ENCODE assay signal across 10 cellular contexts in the genomic region with DNA sequence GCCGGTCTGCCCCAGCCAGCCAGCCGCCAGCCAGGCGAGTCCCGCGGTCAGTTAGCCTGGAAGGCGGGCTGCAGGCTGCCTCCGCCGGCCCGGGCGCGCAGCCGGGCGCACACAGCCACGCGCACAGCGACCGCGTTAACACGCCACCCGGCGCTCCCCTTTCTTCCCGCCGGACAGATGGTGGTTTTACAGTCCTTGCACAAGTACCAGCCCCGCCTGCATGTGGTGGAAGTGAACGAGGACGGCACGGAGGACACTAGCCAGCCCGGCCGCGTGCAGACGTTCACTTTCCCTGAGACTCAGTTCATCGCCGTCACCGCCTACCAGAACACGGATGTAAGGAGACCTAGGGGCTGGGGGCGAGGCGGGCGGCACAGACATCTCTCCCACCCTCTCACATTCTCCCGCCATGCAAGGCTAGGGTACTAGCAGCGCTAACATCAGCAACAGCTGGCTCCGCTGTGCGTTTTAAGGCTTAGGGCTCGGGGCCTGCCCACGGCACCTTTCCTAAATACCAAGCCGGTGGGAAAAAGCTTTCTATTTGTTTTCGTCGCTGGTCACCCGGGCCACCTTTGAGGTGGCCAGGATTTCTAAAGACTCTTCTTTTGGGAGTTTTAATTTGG. TPM values are rescaled to one million over a fixed set of nuclear protein-coding genes. Genes with fewer than 3 reads are reported as not detected.
DNase-seq lines count a peak whose midpoint lies in the region; ATAC-seq, FAIRE-seq and TF ChIP-seq lines count a peak whose summit lies in the region.
"Had no signal": no experiment of that assay in that cellular context is flagged by ENCODE, and none has a peak within 500 bp of the region (broad histone marks: within the 10 kb centered on the region; RNA-seq: fewer than 3 reads in every experiment).

No MANE protein-coding gene starts in this region.

- no peak overlapping the region for H2BK15ac ChIP-seq in IMR-90 (ENCODE audit: low read depth, low read length)

- no peak overlapping the region for H2BK5ac ChIP-seq in IMR-90 (ENCODE audit: low read depth, low read length, poor library complexity, severe bottlenecking)

- dilution Hi-C loops in IMR-90 (cut with HindIII; ENCODE audit: low sequenced_read_pairs, unreplicated experiment), result no loop called here

- H3F3A ChIP-seq in neural progenitor cell (ENCODE audit: low read depth), result peaks cover 35% of the 10 kb centered on the region

- intact Hi-C loops in IMR-90 (cut with micrococcal nuclease), result no loop called here
- intact Hi-C loops in tibial artery (cut with DNase I; ENCODE audit: low total_unique reads), result no loop called here

- POLR2A ChIA-PET in IMR-90 (lab: Charles Lee; ENCODE audit: unreplicated experiment), result no interaction called here

- peak; percentile 11 for DNase-seq in G401 (ENCODE audit: low spot score)
- peak; percentile 10 for DNase-seq in IMR-90
- no peak for DNase-seq in astrocyte of the cerebellum (ENCODE audit: low read depth)
- peak; percentile 82 for DNase-seq in neural progenitor cell (ENCODE audit: low spot score)
- no peak for DNase-seq in tibial artery
- DNase-seq in small intestine, result no peak
- DNase-seq in NCI-H1436 (lab: John Stamatoyannopoulos, UW), result no peak
- DNase-seq: stimulated activated CD4-positive, alpha-beta T cell treated with anti-CD3 and anti-CD28 coated beads, Interleukin-2, amount 100 ng/mL, for 48 hours had no signal

- CTCF ChIA-PET in IMR-90 (lab: Yijun Ruan, JAX), result interaction anchor here (1.1 kb wide), 1 partner anchor 15 kb away, joined by 9 read pairs; no protein-coding TSS in a partner anchor

- TF ChIP-seq CTCF in IMR-90 (conservative IDR thresholded peaks at IDR 0.05; ENCODE audit: low read depth, low read length) (no peak), astrocyte of the cerebellum (IDR thresholded peaks at IDR 0.05; ENCODE audit: low read depth, low read length, missing control alignments) (no peak), neural progenitor cell (IDR thresholded peaks at IDR 0.05) (no peak), tibial artery (IDR thresholded peaks at IDR 0.05) (no peak)

- peak overlapping the region; percentile 82 for H3K4me3 Mint-ChIP-seq in neural progenitor cell

- no peak overlapping the region for H3K4ac ChIP-seq in IMR-90 (ENCODE audit: low read depth, low read length)

- H3K27ac Mint-ChIP-seq in neural progenitor cell, result no peak overlapping the region

- no TSS peak for BruUV-seq in IMR-90 (replicated peaks; lab: Mats Ljungman, UMichigan)

- H3K14ac ChIP-seq in IMR-90 (replicated peaks; ENCODE audit: low read depth, low read length), result no peak overlapping the region

- H4K8ac ChIP-seq in IMR-90 (ENCODE audit: low read depth in 2 of 2, low read length in 2 of 2), result no peak overlapping the region

- H3K36me3 Mint-ChIP-seq in neural progenitor cell, result no peaks in the 10 kb centered on the region

- H3K4me3 ChIP-seq in IMR-90 (ENCODE audit: insufficient read depth, low read depth, low read length), result peak overlapping the region; percentile 40
- H3K4me3 ChIP-seq in astrocyte of the cerebellum (ENCODE audit: low read depth, low read length), result peak overlapping the region; percentile 7
- H3K4me3 ChIP-seq in neural progenitor cell, result peak overlapping the region; percentile 19
- H3K4me3 ChIP-seq in tibial artery, result peak overlapping the region in 1 of 2 donors; percentile 17
- no peak overlapping the region for H3K4me3 ChIP-seq in small intestine (ENCODE audit: low read depth in 1 of 2, low read length in 2 of 2)

- no peaks in the 10 kb centered on the region for H3K79me1 ChIP-seq in IMR-90 (ENCODE audit: low read depth in 1 of 2, low read length in 2 of 2)

- H3K9me1 ChIP-seq in IMR-90 (ENCODE audit: insufficient read depth, low read length), result no peaks in the 10 kb centered on the region; the same call in 1 of the 2 replicates

- H2AFZ ChIP-seq in IMR-90 (replicated peaks; ENCODE audit: low read length, poor library complexity), result peak overlapping the region; percentile 63
- H2AFZ ChIP-seq in neural progenitor cell (replicated peaks), result no peak overlapping the region

- H3K27ac ChIP-seq in IMR-90 (ENCODE audit: insufficient read depth, low read length) (no peak overlapping the region), neural progenitor cell (no peak overlapping the region), tibial artery (no peak overlapping the region), small intestine (ENCODE audit: low read depth in 1 of 2, low read length in 1 of 2) (no peak overlapping the region)
- H3K27ac ChIP-seq: Peyer's patch had no signal

- H2BK120ac ChIP-seq in IMR-90 (ENCODE audit: low read depth, low read length), result no peak overlapping the region

- H3K9me3 Mint-ChIP-seq in neural progenitor cell, result no peaks in the 10 kb centered on the region

- H3K56ac ChIP-seq in IMR-90 (ENCODE audit: extremely low read depth, insufficient read depth, low read length), result no peak overlapping the region

- H2AK5ac ChIP-seq in IMR-90 (ENCODE audit: low read depth, low read length), result no peak overlapping the region

- H3K18ac ChIP-seq in IMR-90 (ENCODE audit: low read depth, low read length), result no peak overlapping the region

- H3K4me1 Mint-ChIP-seq in neural progenitor cell, result peaks cover 46% of the 10 kb centered on the region

- H3K4me1 ChIP-seq in IMR-90 (ENCODE audit: control insufficient read depth, insufficient read depth, low read length) (peaks cover 4% of the 10 kb centered on the region), neural progenitor cell (peaks cover 15% of the 10 kb centered on the region), tibial artery (peaks cover 0 to 59% (median 38%) of the 10 kb centered on the region in 4 donors), small intestine (ENCODE audit: control insufficient read depth in 2 of 2, insufficient read depth in 1 of 2, low read depth in 1 of 2, low read length in 1 of 2) (peaks cover 0 to 14% of the 10 kb centered on the region in 2 donors)

- H2BK20ac ChIP-seq in IMR-90 (ENCODE audit: low read depth, low read length), result no peak overlapping the region

- no peak overlapping the region for H4K91ac ChIP-seq in IMR-90 (ENCODE audit: insufficient read depth, low read depth, low read length)

- WGBS in IMR-90 (ENCODE audit: extremely low coverage in 2 of 2, insufficient read length in 1 of 2), 2 experiments, result 2% methylated on average over 14 of the region's 48 CpGs; no CpG with 5 or more reads in 1 of the 2 experiments
- WGBS in small intestine, 3 donors, result 2 to 5% (median 3%) methylated on average over 42 to 48 of the region's 48 CpGs

- peaks cover 8% of the 10 kb centered on the region; the same call in 1 of the 2 replicates for H4K20me1 ChIP-seq in IMR-90 (ENCODE audit: insufficient read depth, low read length)
- peaks cover 98% of the 10 kb centered on the region for H4K20me1 ChIP-seq in neural progenitor cell (ENCODE audit: low read depth)

- H2AK9ac ChIP-seq in IMR-90 (replicated peaks; ENCODE audit: low read depth, low read length, poor library complexity), result no peak overlapping the region

- H3K79me2 ChIP-seq in neural progenitor cell (ENCODE audit: low read depth), result no peaks in the 10 kb centered on the region

- in situ Hi-C loops in G401 (cut with HindIII; ENCODE audit: low sequenced_read_pairs), result no loop called here
- in situ Hi-C loops in IMR-90 (cut with MboI; ENCODE audit: low sequenced_read_pairs), result no loop called here
- in situ Hi-C loops in astrocyte of the cerebellum (cut with HindIII; ENCODE audit: low sequenced_read_pairs), result no loop called here

- no peak for FAIRE-seq in small intestine (lab: Jason Lieb, UNC)

- ATAC-seq in IMR-90 (ENCODE audit: low read depth) (peak; percentile 28), GM21360 (IDR thresholded peaks at IDR 0.05; ENCODE audit: unreplicated experiment) (no peak)

- no peak for TF ChIP-seq RAD21 in IMR-90 (IDR thresholded peaks at IDR 0.05; ENCODE audit: low read length)

- H3K27me3 ChIP-seq in IMR-90 (ENCODE audit: control insufficient read depth, insufficient read depth, low read length), result peaks cover 86% of the 10 kb centered on the region
- H3K27me3 ChIP-seq in neural progenitor cell, result peaks cover 100% of the 10 kb centered on the region
- peaks cover 5 to 85% of the 10 kb centered on the region in 2 donors for H3K27me3 ChIP-seq in tibial artery
- peaks cover 3 to 76% of the 10 kb centered on the region in 2 donors for H3K27me3 ChIP-seq in small intestine (ENCODE audit: control insufficient read depth in 2 of 2, insufficient read depth in 2 of 2, low read length in 2 of 2)

- H3K23ac ChIP-seq in IMR-90 (ENCODE audit: low read depth, low read length), result no peak overlapping the region

- H3K9ac ChIP-seq in IMR-90 (ENCODE audit: low read depth, low read length) (no peak overlapping the region), neural progenitor cell (no peak overlapping the region)

- peaks cover 85% of the 10 kb centered on the region for H3K27me3 Mint-ChIP-seq in neural progenitor cell (ENCODE audit: insufficient read depth, low read depth)

- H3K9me3 ChIP-seq in IMR-90 (ENCODE audit: control insufficient read depth, insufficient read depth, low read length) (peaks cover 15% of the 10 kb centered on the region), neural progenitor cell (ENCODE audit: low read depth) (no peaks in the 10 kb centered on the region), tibial artery (no peaks in the 10 kb centered on the region), small intestine (ENCODE audit: control insufficient read depth, low read depth) (no peaks in the 10 kb centered on the region)
- H3K9me3 ChIP-seq: Peyer's patch had no signal

- H3K36me3 ChIP-seq in IMR-90 (ENCODE audit: control insufficient read depth, insufficient read depth, low read length) (no peaks in the 10 kb centered on the region), neural progenitor cell (no peaks in the 10 kb centered on the region), tibial artery (no peaks in the 10 kb centered on the region), small intestine (ENCODE audit: control insufficient read depth in 2 of 2, insufficient read depth in 2 of 2, low read length in 2 of 2) (no peaks in the 10 kb centered on the region)
- H3K36me3 ChIP-seq: Peyer's patch had no signal

- H4K5ac ChIP-seq in IMR-90 (ENCODE audit: low read depth, low read length), result no peak overlapping the region

- no peak for TF ChIP-seq POLR2A in IMR-90 (IDR thresholded peaks at IDR 0.05; ENCODE audit: low read depth, low read length)

- H3K4me2 ChIP-seq in IMR-90 (ENCODE audit: low read depth, low read length) (peak overlapping the region; percentile 83), neural progenitor cell (peak overlapping the region; percentile 57)

TF ChIP-seq in IMR-90, 13 proteins besides CTCF, POLR2A, EP300 and RAD21 (continues in another document):
- TF ChIP-seq MAZ (IDR thresholded peaks at IDR 0.05; ENCODE audit: borderline replicate concordance, low read depth, low read length) (no peak), CHD1 (IDR thresholded peaks at IDR 0.05; ENCODE audit: low read depth, low read length) (no peak), NFE2L2 (IDR thresholded peaks at IDR 0.05; ENCODE audit: low read depth, low read length) (no peak)

RNA-seq across cellular contexts. Expression of a gene that starts 2.7 kb away (rescaled TPM):
- not detected in 2 replicates for total RNA-seq in G401 (2014; rRNA removed; shearing (Covaris generic))
- not detected in 2 replicates for total RNA-seq in IMR-90 (2012; rRNA removed)
- polyA plus RNA-seq in IMR-90 (2012; rRNA removed), result 0.06 TPM in 1 of 2 replicates, not detected in the other
- polyA plus RNA-seq in IMR-90 (2012; cell fraction: cytosol; rRNA removed), result 0.02 TPM in 1 of 2 replicates, not detected in the other
- 0.11 and 0.35 TPM in 2 replicates for polyA plus RNA-seq in IMR-90 (2012; cell fraction: nucleus; rRNA removed; ENCODE audit: low replicate concordance)
- 0.09 TPM in 1 of 2 replicates, not detected in the other for total RNA-seq in neural progenitor cell (ENCODE audit: low replicate concordance)
- polyA plus RNA-seq in small intestine, result not detected
- total RNA-seq: Peyer's patch had no signal

Comparison
In these comparisons a context has a peak if more than half of its experiments do, and no peak if none do; other contexts are left out.
1. DNase-seq: peak in G401 (single experiment), IMR-90 (single experiment) and neural progenitor cell (single experiment); none in astrocyte of the cerebellum (single experiment), tibial artery (0 of 2), small intestine (single experiment) and NCI-H1436 (single experiment).
2. H3K4me3 ChIP-seq: peak in IMR-90 (single experiment), astrocyte of the cerebellum (single experiment) and neural progenitor cell (single experiment); none in small intestine (0 of 2).